Comparison of ENCODE assay signal across 9 cellular contexts in genomic region chr2:241443486-241444223, GRCh38.
DNase-seq lines count a peak whose midpoint lies in the region; ATAC-seq, FAIRE-seq and TF ChIP-seq lines count a peak whose summit lies in the region.
"Had no signal": no experiment of that assay in that cellular context is flagged by ENCODE, and none has a peak within 500 bp of the region (broad histone marks: within the 10 kb centered on the region; RNA-seq: fewer than 3 reads in every experiment).

No MANE protein-coding gene starts in this region.

- no peaks in the 10 kb centered on the region for H3K79me2 ChIP-seq in DOHH2 (ENCODE audit: control insufficient read depth, low read length)

- no peaks in the 10 kb centered on the region for H3F3A ChIP-seq in DOHH2 (ENCODE audit: control insufficient read depth, insufficient read depth)

- H3K4me1 ChIP-seq in DOHH2 (ENCODE audit: control insufficient read depth, low read length) (peaks cover 18% of the 10 kb centered on the region), small intestine (ENCODE audit: control insufficient read depth in 2 of 2, insufficient read depth in 1 of 2, low read depth in 1 of 2, low read length in 1 of 2) (no peaks in the 10 kb centered on the region)

- peak overlapping the region; percentile 65 to 97 for H3K27ac Mint-ChIP-seq in activated naive CD4-positive, alpha-beta T cell treated with anti-CD3 and anti-CD28 coated beads, Interleukin-2, amount 50 U/mL, for 72 hours

- no peak overlapping the region for H3K27ac ChIP-seq in DOHH2 (ENCODE audit: low read depth, low read length)
- H3K27ac ChIP-seq in small intestine (ENCODE audit: low read depth in 1 of 2, low read length in 1 of 2) = no peak overlapping the region

- peak; percentile 53 to 90 (median 73) for DNase-seq in T-helper 1 cell
- peak; percentile 90 to 98 for DNase-seq in activated naive CD4-positive, alpha-beta T cell treated with anti-CD3 and anti-CD28 coated beads, Interleukin-2, amount 50 U/mL, for 72 hours (ENCODE audit: low spot score in 2 of 2)
- peak; percentile 55 for DNase-seq in small intestine
- no peak for DNase-seq in NCI-H2171 (lab: John Stamatoyannopoulos, UW)
- no peak for DNase-seq in nucleus accumbens (lab: John Stamatoyannopoulos, UW)
- no peak for DNase-seq in DMS114 treated with DMSO at 0.1 percent for 48 hours (lab: John Stamatoyannopoulos, UW; ENCODE audit: unreplicated experiment)

- no peak for FAIRE-seq in small intestine (lab: Jason Lieb, UNC)
- FAIRE-seq: islet of Langerhans had no signal

- H3K4me2 ChIP-seq in DOHH2 (ENCODE audit: low read length) = peak overlapping the region; percentile 15

- H3K36me3 Mint-ChIP-seq in activated naive CD4-positive, alpha-beta T cell treated with anti-CD3 and anti-CD28 coated beads, Interleukin-2, amount 50 U/mL, for 72 hours = peaks cover 22 to 36% of the 10 kb centered on the region in 2 donors

- no peaks in the 10 kb centered on the region for H3K27me3 ChIP-seq in DOHH2 (ENCODE audit: control insufficient read depth, low read length)
- H3K27me3 ChIP-seq in small intestine (ENCODE audit: control insufficient read depth in 2 of 2, insufficient read depth in 2 of 2, low read length in 2 of 2) = no peaks in the 10 kb centered on the region

- H3K9me3 Mint-ChIP-seq in activated naive CD4-positive, alpha-beta T cell treated with anti-CD3 and anti-CD28 coated beads, Interleukin-2, amount 50 U/mL, for 72 hours = no peaks in the 10 kb centered on the region

- H3K4me3 ChIP-seq in DOHH2 (ENCODE audit: low read length) (no peak overlapping the region), small intestine (ENCODE audit: low read depth in 1 of 2, low read length in 2 of 2) (no peak overlapping the region)

- TF ChIP-seq CTCF in DOHH2 (IDR thresholded peaks at IDR 0.05; ENCODE audit: low read depth, low read length, poor library complexity, severe bottlenecking) = no peak

- H3K9me3 ChIP-seq in DOHH2 (ENCODE audit: control insufficient read depth, insufficient read depth, low read length) = no peaks in the 10 kb centered on the region
- H3K9me3 ChIP-seq in small intestine (ENCODE audit: control insufficient read depth, low read depth) = no peaks in the 10 kb centered on the region

- WGBS in small intestine, 3 donors = 69 to 85% (median 76%) methylated on average over 6 of the region's 6 CpGs

- H4K20me1 ChIP-seq in DOHH2 (ENCODE audit: control insufficient read depth, insufficient read depth, low read depth, low read length) = 0 out of 2 replicates have a peak, but pooled peaks cover 7% of the 10 kb centered on the region

- ATAC-seq in HG03439 (IDR thresholded peaks at IDR 0.05; ENCODE audit: unreplicated experiment) = peak; percentile 65
- peak; percentile 87 to 88 for ATAC-seq in activated naive CD4-positive, alpha-beta T cell treated with anti-CD3 and anti-CD28 coated beads, Interleukin-2, amount 50 U/mL, for 72 hours

- H3K9me2 ChIP-seq in DOHH2 (replicated peaks; ENCODE audit: control insufficient read depth, low read length) = no peaks in the 10 kb centered on the region

- H3K36me3 ChIP-seq in DOHH2 (ENCODE audit: control insufficient read depth, low read length) (peaks cover 60% of the 10 kb centered on the region), small intestine (ENCODE audit: control insufficient read depth in 2 of 2, insufficient read depth in 2 of 2, low read length in 2 of 2) (peaks cover 9 to 14% of the 10 kb centered on the region in 2 donors)

Comparison
In these comparisons a context has a peak if more than half of its experiments do, and no peak if none do; other contexts are left out.
1. DNase-seq: peak in T-helper 1 cell (5 of 5), activated naive CD4-positive, alpha-beta T cell treated with anti-CD3 and anti-CD28 coated beads, Interleukin-2, amount 50 U/mL, for 72 hours (2 of 2) and small intestine (single experiment); none in NCI-H2171 (single experiment), nucleus accumbens (0 of 56) and DMS114 treated with DMSO at 0.1 percent for 48 hours (single experiment).